In genomic region chrX:123920065-123920785, GRCh38 we compare ENCODE assay signal across 14 cellular contexts. TPM values are rescaled to one million over a fixed set of nuclear protein-coding genes. Genes with fewer than 3 reads are reported as not detected.
DNase-seq lines count a peak whose midpoint lies in the region; ATAC-seq, FAIRE-seq and TF ChIP-seq lines count a peak whose summit lies in the region.
"Had no signal": no experiment of that assay in that cellular context is flagged by ENCODE, and none has a peak within 500 bp of the region (broad histone marks: within the 10 kb centered on the region; RNA-seq: fewer than 3 reads in every experiment).

No MANE protein-coding gene starts in this region.

- H3K36me3 ChIP-seq in MG63 (no peaks in the 10 kb centered on the region), bronchial epithelial cell (ENCODE audit: control insufficient read depth, insufficient read depth, low read length) (no peaks in the 10 kb centered on the region), tibial nerve (no peaks in the 10 kb centered on the region), left lung (no peaks in the 10 kb centered on the region)
- H3K36me3 ChIP-seq: neural progenitor cell, suprapubic skin had no signal

- H3K4me3 ChIP-seq in MG63 (no peak overlapping the region), bronchial epithelial cell (ENCODE audit: low read depth, low read length) (no peak overlapping the region), tibial nerve (no peak overlapping the region), left lung (no peak overlapping the region)
- H3K4me3 ChIP-seq: neural progenitor cell, suprapubic skin had no signal

- DNase-seq in ELR (ENCODE audit: low read depth) (peak; percentile 77), MG63 (peak; percentile 50), bronchial epithelial cell (ENCODE audit: low read depth) (peak; percentile 78), pons (ENCODE audit: low spot score) (peak; percentile 3), tibial nerve (ENCODE audit: low spot score in 2 of 2) (no peak), NCI-H1436 (lab: John Stamatoyannopoulos, UW) (no peak), left lung (no peak)
- DNase-seq: activated effector memory CD4-positive, alpha-beta T cell treated with Interleukin-2 at 50 U/mL for 16 hours; NCI-H1930 had no signal

- H3K9me3 ChIP-seq in MG63: no peaks in the 10 kb centered on the region
- H3K9me3 ChIP-seq in tibial nerve: no peaks in the 10 kb centered on the region
- H3K9me3 ChIP-seq in left lung: no peaks in the 10 kb centered on the region
- H3K9me3 ChIP-seq: suprapubic skin had no signal

- no peak for FAIRE-seq in bronchial epithelial cell (lab: Jason Lieb, UNC)
- FAIRE-seq: islet of Langerhans had no signal

- TF ChIP-seq CTCF in bronchial epithelial cell (IDR thresholded peaks at IDR 0.05; ENCODE audit: insufficient read depth, low read length, severe bottlenecking) (no peak), tibial nerve (IDR thresholded peaks at IDR 0.05) (no peak), left lung (IDR thresholded peaks at IDR 0.05) (no peak)

- no peaks in the 10 kb centered on the region for H3K27me3 ChIP-seq in MG63
- no peaks in the 10 kb centered on the region for H3K27me3 ChIP-seq in bronchial epithelial cell (ENCODE audit: control insufficient read depth, insufficient read depth, low read length)
- no peaks in the 10 kb centered on the region for H3K27me3 ChIP-seq in tibial nerve
- H3K27me3 ChIP-seq in left lung: no peaks in the 10 kb centered on the region
- H3K27me3 ChIP-seq: neural progenitor cell, suprapubic skin had no signal

- TF ChIP-seq EP300 in tibial nerve (IDR thresholded peaks at IDR 0.05): no peak

- TF ChIP-seq POLR2A in tibial nerve (IDR thresholded peaks at IDR 0.05): no peak

- H3K27ac ChIP-seq in tibial nerve (no peak overlapping the region), left lung (no peak overlapping the region)
- H3K27ac ChIP-seq: HL-60, neural progenitor cell, suprapubic skin had no signal

- H3K4me1 ChIP-seq in tibial nerve (no peaks in the 10 kb centered on the region), left lung (no peaks in the 10 kb centered on the region)
- H3K4me1 ChIP-seq: neural progenitor cell, suprapubic skin had no signal

- intact Hi-C loops in left lung (cut with DNase I): no loop called here

- WGBS in tibial nerve, 2 donors: 43 to 96% methylated on average over 1 of the region's 1 CpG

- ATAC-seq in GM18519 (IDR thresholded peaks at IDR 0.05; ENCODE audit: low FRiP score, unreplicated experiment): no peak
- ATAC-seq in left lung: no peak

RNA-seq across cellular contexts. Expression of gene STAG2, which starts 41.3 kb away (rescaled TPM):
- total RNA-seq in MG63 (2014; rRNA removed; shearing (Covaris generic); ENCODE audit: low replicate concordance): 45.5 and 64.9 TPM in 2 replicates
- total RNA-seq in bronchial epithelial cell (90.8 and 95.1 TPM in 2 replicates), tibial nerve (10 to 100 TPM; 71.4 to 93.0 (median 80.7) TPM), left lung (10 to 100 TPM; 47.8 to 66.5 TPM)

Comparison
In these comparisons a context has a peak if more than half of its experiments do, and no peak if none do; other contexts are left out.
1. DNase-seq: peak in ELR (single experiment), MG63 (single experiment), bronchial epithelial cell (single experiment) and pons (single experiment); none in tibial nerve (0 of 2), NCI-H1436 (single experiment) and left lung (0 of 2).